In genomic region chr1:31789259-31790065, GRCh38 we compare ENCODE assay signal across 1 cellular context.
TF ChIP-seq lines count a peak whose summit lies in the region.

No MANE protein-coding gene starts in this region.

TF ChIP-seq in WTC11, 78 proteins besides CTCF, POLR2A, EP300 and RAD21 (continued from another document):
- TF ChIP-seq NR1H2 (CRISPR knock-in tag; IDR thresholded peaks at IDR 0.05) (no peak), ZNF121 (CRISPR knock-in tag; IDR thresholded peaks at IDR 0.05) (no peak)
